In genomic region chr9:126656214-126656613, GRCh38 we compare ENCODE assay signal across 4 cellular contexts. TPM values are rescaled to one million over a fixed set of nuclear protein-coding genes. Genes with fewer than 3 reads are reported as not detected.
"Had no signal": no experiment of that assay in that cellular context is flagged by ENCODE, and none has a peak within 500 bp of the region (broad histone marks: within the 10 kb centered on the region; RNA-seq: fewer than 3 reads in every experiment).

No MANE protein-coding gene starts in this region.

RNA-seq across cellular contexts. Expression of gene LMX1B, which starts 42.5 kb away (rescaled TPM):
- total RNA-seq: HepG2, HT-29, IMR-90 had no signal
- polyA plus RNA-seq: HepG2, IgD-negative memory B cell, IMR-90 had no signal
